8 cellular contexts compared by ENCODE assay signal in the genomic region with DNA sequence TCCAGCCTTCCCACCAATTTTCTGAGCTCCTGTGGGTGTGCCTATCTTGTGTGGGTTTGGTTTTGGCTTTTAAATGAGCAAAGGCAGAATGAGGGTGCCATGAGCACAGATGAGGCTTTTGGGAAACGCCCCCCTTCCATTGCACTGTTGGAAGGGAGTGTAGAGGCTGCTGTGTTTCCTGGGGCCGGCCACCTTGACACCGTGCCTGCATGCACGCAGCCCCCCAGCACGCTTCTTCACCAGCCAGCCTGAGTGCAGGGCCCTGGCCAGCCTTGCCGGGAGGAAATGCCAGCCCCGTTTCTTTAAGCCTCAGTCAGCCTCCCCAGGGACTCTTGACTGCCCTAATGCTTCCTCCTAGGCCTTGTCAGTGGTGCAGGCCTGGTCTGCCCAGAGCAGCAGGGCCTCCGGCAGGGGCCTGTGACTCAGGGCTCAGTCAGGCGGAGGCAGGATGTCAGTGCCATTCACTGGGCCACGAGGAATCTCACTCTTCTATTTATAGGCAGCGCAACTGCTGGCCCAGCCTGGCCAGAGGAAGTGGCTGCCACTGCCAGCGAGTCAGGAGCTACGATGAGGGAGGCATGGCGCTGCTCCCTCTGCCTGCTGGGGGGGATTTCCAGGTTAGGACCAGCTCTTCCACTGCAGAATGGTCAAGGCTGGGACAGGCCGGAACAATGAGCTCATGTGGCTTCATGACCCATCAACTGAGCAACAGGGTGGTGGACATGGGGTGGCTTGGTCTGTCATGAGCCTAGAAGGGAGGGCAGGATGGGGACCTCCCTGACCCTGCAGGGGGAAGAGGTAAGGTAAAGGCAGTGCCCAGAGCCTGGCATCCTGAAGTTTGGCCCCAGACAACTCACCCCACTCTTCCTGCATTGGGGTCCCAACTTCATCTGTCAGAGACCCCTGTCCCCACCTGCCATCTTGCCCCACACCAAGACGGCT.
DNase-seq lines count a peak whose midpoint lies in the region; ATAC-seq lines count a peak whose summit lies in the region.

No MANE protein-coding gene starts in this region.

- peaks cover 0 to 11% of the 10 kb centered on the region in 2 donors for H3K4me1 ChIP-seq in aorta (ENCODE audit: control insufficient read depth in 1 of 2, insufficient read depth in 2 of 2, low read length in 2 of 2)

- H3K27ac ChIP-seq in epithelial cell of prostate: peak overlapping the region; percentile 82
- peak overlapping the region; percentile 70 to 91 for H3K27ac ChIP-seq in aorta (ENCODE audit: low read depth in 1 of 2, low read length in 2 of 2)

- ATAC-seq in HG03095 (IDR thresholded peaks at IDR 0.05; ENCODE audit: unreplicated experiment) (peak; percentile 64), aorta (ENCODE audit: low FRiP score) (peak; percentile 94)

- no peak overlapping the region for H3K4me3 ChIP-seq in aorta (ENCODE audit: low read length in 2 of 2)

- intact Hi-C loops in aorta (cut with DNase I): loop anchor here (1.0 to 5.0 kb wide), 4 partner anchors 15 to 247 kb away; no protein-coding TSS in a partner anchor

- no peaks in the 10 kb centered on the region for H3K27me3 ChIP-seq in aorta (ENCODE audit: control insufficient read depth in 1 of 2, insufficient read depth in 2 of 2, low read length in 1 of 2)

- 8 to 9% methylated on average over 16 of the region's 16 CpGs for WGBS in aorta, 2 donors

- peak; percentile 41 for DNase-seq in stimulated activated CD4-positive, alpha-beta T cell treated with anti-CD3 and anti-CD28 coated beads, Interleukin-1b, Interleukin-23, amount 100 ng/mL, for 48 hours
- no peak for DNase-seq in stimulated activated CD4-positive, alpha-beta T cell treated with anti-CD3 and anti-CD28 coated beads, Interleukin-4, amount 100 ng/mL, for 24 hours
- DNase-seq in SHP77 (lab: John Stamatoyannopoulos, UW) (peak; percentile 8 to 44), epithelial cell of prostate (ENCODE audit: low read depth, low spot score) (peak; percentile 90), midbrain (lab: John Stamatoyannopoulos, UW) (peak; percentile 16), aorta (peak; percentile 94 to 97), NCI-H1436 (lab: John Stamatoyannopoulos, UW) (no peak)

- H3K36me3 ChIP-seq in aorta (ENCODE audit: control insufficient read depth in 1 of 2, insufficient read depth in 2 of 2, low read length in 1 of 2): no peaks in the 10 kb centered on the region

- no peaks in the 10 kb centered on the region for H3K9me3 ChIP-seq in aorta (ENCODE audit: control insufficient read depth, low read length)

Comparison
In these comparisons a context has a peak if more than half of its experiments do, and no peak if none do; other contexts are left out.
1. DNase-seq: peak in stimulated activated CD4-positive, alpha-beta T cell treated with anti-CD3 and anti-CD28 coated beads, Interleukin-1b, Interleukin-23, amount 100 ng/mL, for 48 hours (single experiment), SHP77 (2 of 2), epithelial cell of prostate (single experiment), midbrain (single experiment) and aorta (2 of 2); none in stimulated activated CD4-positive, alpha-beta T cell treated with anti-CD3 and anti-CD28 coated beads, Interleukin-4, amount 100 ng/mL, for 24 hours (single experiment) and NCI-H1436 (single experiment).